Comparison of ENCODE assay signal across 28 cellular contexts in genomic region chr5:168132186-168132585, GRCh38.
A peak's percentile ranks its signal among the peaks of the same experiment; 100 is the strongest.
DNase-seq lines count a peak whose midpoint lies in the region; ATAC-seq and TF ChIP-seq lines count a peak whose summit lies in the region.
"Had no signal": no experiment of that assay in that cellular context is flagged by ENCODE, and none has a peak within 500 bp of the region (broad histone marks: within the 10 kb centered on the region; RNA-seq: fewer than 3 reads in every experiment).

No MANE protein-coding gene starts in this region.

- in situ Hi-C loops in GM23248 (cut with MboI), result no loop called here

- H3K9ac ChIP-seq in GM23248, result no peak overlapping the region

- CTCF ChIA-PET in AG04449 (lab: Yijun Ruan, JAX), result interaction anchor here (1.5 to 1.6 kb wide), 2 partner anchors 20 to 88 kb away, joined by 4 to 5 read pairs; no protein-coding TSS in a partner anchor

- POLR2A ChIA-PET in AG04449 (lab: Yijun Ruan, JAX), result interaction anchor here (0.6 kb wide), 2 partner anchors 9 to 95 kb away, joined by 3 to 4 read pairs; no protein-coding TSS in a partner anchor

- H2AFZ ChIP-seq in GM23248, result no peak overlapping the region

- TF ChIP-seq CTCF in AG04449 (IDR thresholded peaks at IDR 0.05; ENCODE audit: insufficient read depth, low read length, missing control alignments), result no peak

- peak overlapping the region; percentile 16 for H3K27ac ChIP-seq in GM23248
- H3K27ac ChIP-seq: body of pancreas, C4-2B, heart left ventricle, lower lobe of right lung, ovary, tibial nerve had no signal

- H3K4me3 ChIP-seq in AG04449 (ENCODE audit: low read depth, low read length), result no peak overlapping the region
- H3K4me3 ChIP-seq in GM23248, result no peak overlapping the region
- H3K4me3 ChIP-seq: body of pancreas, heart left ventricle, lower lobe of right lung, ovary, tibial nerve had no signal

- H3K4me2 ChIP-seq in GM23248 (ENCODE audit: unreplicated experiment), result peak overlapping the region; percentile 5

- no peaks in the 10 kb centered on the region for H3K9me3 ChIP-seq in GM23248 (ENCODE audit: low read depth)
- H3K9me3 ChIP-seq: body of pancreas, heart left ventricle, lower lobe of right lung, ovary, tibial nerve had no signal

- H3K9me2 ChIP-seq in GM23248 (ENCODE audit: insufficient read depth), result no peaks in the 10 kb centered on the region

- no peaks in the 10 kb centered on the region for H4K20me1 ChIP-seq in GM23248 (ENCODE audit: insufficient read depth)

- ATAC-seq in HG02973 (IDR thresholded peaks at IDR 0.05; ENCODE audit: unreplicated experiment) (no peak), GM18870 (IDR thresholded peaks at IDR 0.05; ENCODE audit: unreplicated experiment) (no peak)
- ATAC-seq: activated CD4-positive, alpha-beta T cell treated with anti-CD3 and anti-CD28 coated beads for 36 hours; body of pancreas; heart left ventricle; lower lobe of right lung had no signal

- peaks cover 17% of the 10 kb centered on the region for H3K4me1 ChIP-seq in GM23248 (ENCODE audit: insufficient read depth)
- H3K4me1 ChIP-seq: lower lobe of right lung had no signal

- H3K36me3 ChIP-seq in GM23248 (ENCODE audit: low read depth), result peaks cover 23% of the 10 kb centered on the region
- H3K36me3 ChIP-seq: lower lobe of right lung, ovary, tibial nerve had no signal

- peaks cover 28% of the 10 kb centered on the region for H3F3A ChIP-seq in GM23248 (ENCODE audit: insufficient read depth)

- H3K79me2 ChIP-seq in GM23248 (ENCODE audit: insufficient read depth), result no peaks in the 10 kb centered on the region

- H3K27me3 ChIP-seq in GM23248 (replicated peaks; ENCODE audit: insufficient read depth), result no peaks in the 10 kb centered on the region
- H3K27me3 ChIP-seq: body of pancreas, heart left ventricle, ovary, tibial nerve had no signal

- DNase-seq in AG04449 (ENCODE audit: low read depth, low spot score) (peak; percentile 34), GM23248 (peak; percentile 64), amniotic epithelial cell (ENCODE audit: low read depth) (peak; percentile 42), kidney glomerular epithelial cell (lab: John Stamatoyannopoulos, UW) (peak; percentile 40), COLO829 (ENCODE audit: low spot score) (no peak), mucosa of gallbladder (ENCODE audit: low spot score) (no peak)
- DNase-seq: ACHN; activated CD4-positive, alpha-beta T cell treated with anti-CD3 and anti-CD28 coated beads for 36 hours; activated CD8-positive, alpha-beta memory T cell treated with anti-CD3 and anti-CD28 coated beads for 24 hours; activated effector memory CD4-positive, alpha-beta T cell treated with anti-CD3 and anti-CD28 coated beads, Interleukin-2, amount 50 U/mL, for 16 hours; activated naive CD8-positive, alpha-beta T cell treated with anti-CD3 and anti-CD28 coated beads for 36 hours; activated T-cell treated with anti-CD3 and anti-CD28 coated beads, Interleukin-2, amount 50 U/mL, for 1 hour; body of pancreas; Calu3; DMS79 treated with DMSO at 0.1 percent for 48 hours; GOT3; heart left ventricle; KG1; lower lobe of right lung; NCI-H1436; NCI-H2081 treated with DMSO at 0.1 percent for 48 hours; ovary; small intestine; stimulated activated CD4-positive, alpha-beta T cell treated with anti-CD3 and anti-CD28 coated beads, Interleukin-1b, Interleukin-23, amount 100 ng/mL, for 48 hours had no signal

- WGBS in GM23248 (ENCODE audit: low coverage in 1 of 2, low lambda C conversion rate in 2 of 2, missing lambda C conversion rate in 2 of 2), 2 experiments, result 46 to 47% methylated on average over 4 of the region's 4 CpGs

Comparison
In these comparisons a context has a peak if more than half of its experiments do, and no peak if none do; other contexts are left out.
1. DNase-seq: peak in AG04449 (single experiment), GM23248 (single experiment), amniotic epithelial cell (single experiment) and kidney glomerular epithelial cell (single experiment); none in COLO829 (single experiment) and mucosa of gallbladder (single experiment).